ENCODE assay signal across 12 cellular contexts in genomic region chr5:156147948-156148285, GRCh38.
"Had no signal": no experiment of that assay in that cellular context is flagged by ENCODE, and none has a peak within 500 bp of the region (broad histone marks: within the 10 kb centered on the region; RNA-seq: fewer than 3 reads in every experiment).

No MANE protein-coding gene starts in this region.

- H3K36me3 ChIP-seq: heart right ventricle, pancreas, stomach had no signal

- FAIRE-seq: bronchial epithelial cell, endometrium, keratinocyte, pancreas had no signal

- DNase-seq: activated CD4-positive, alpha-beta memory T cell treated with anti-CD3 and anti-CD28 coated beads for 36 hours; activated gamma-delta T cell; activated naive CD8-positive, alpha-beta T cell treated with anti-CD3 and anti-CD28 coated beads, Interleukin-2, amount 10 ng/mL, durations not matched to agents 7 days and 5 days; activated T-cell treated with anti-CD3 and anti-CD28 coated beads, Interleukin-2, amount 50 U/mL, for 48 hours; aorta; foreskin melanocyte; heart right ventricle; pancreas; stomach had no signal

- H3K27me3 ChIP-seq: heart right ventricle, pancreas, stomach had no signal

- H3K4me3 ChIP-seq: heart right ventricle, pancreas, stomach had no signal

- H3K4me1 ChIP-seq: pancreas, stomach had no signal

- H3K9me3 ChIP-seq: pancreas had no signal

- H3K27ac ChIP-seq: heart right ventricle, pancreas, stomach had no signal
